In genomic region chr17:63702223-63702577, GRCh38 we compare ENCODE assay signal across 1 cellular context.
TF ChIP-seq lines count a peak whose summit lies in the region.

No MANE protein-coding gene starts in this region.

TF ChIP-seq in GM12878, 131 proteins besides CTCF, POLR2A, EP300 and RAD21 (continued from another document):
- TF ChIP-seq ZBTB40 (IDR thresholded peaks at IDR 0.05; ENCODE audit: borderline replicate concordance) = no peak; the same call in 1 of the 2 replicates
- TF ChIP-seq IRF3 (IDR thresholded peaks at IDR 0.05) = no peak
- TF ChIP-seq STAT1 (conservative IDR thresholded peaks at IDR 0.05) = no peak
- no peak for TF ChIP-seq CEBPB (IDR thresholded peaks at IDR 0.05; ENCODE audit: borderline replicate concordance in 1 of 2, low read depth in 2 of 2, low read length in 2 of 2)
- peak; percentile 44 for TF ChIP-seq NKRF (conservative IDR thresholded peaks at IDR 0.05)
- TF ChIP-seq USF1 (IDR thresholded peaks at IDR 0.05; ENCODE audit: borderline replicate concordance, extremely low read length, insufficient read depth, low read depth, low read length) = no peak
- no peak for TF ChIP-seq JUND (IDR thresholded peaks at IDR 0.05; ENCODE audit: low read depth, low read length)
- TF ChIP-seq BRCA1 (IDR thresholded peaks at IDR 0.05; ENCODE audit: low read depth, low read length) = no peak
- peak; percentile 35; the same call in 1 of the 2 replicates for TF ChIP-seq POLR2AphosphoS5 (IDR thresholded peaks at IDR 0.05; ENCODE audit: low read length)
- TF ChIP-seq NR2F1 (conservative IDR thresholded peaks at IDR 0.05) = 0 out of 2 replicates have a peak, but pooled peaks have one; percentile 8
- TF ChIP-seq ATF2 (IDR thresholded peaks at IDR 0.05; ENCODE audit: low read length) = no peak
- no peak for TF ChIP-seq ZSCAN29 (IDR thresholded peaks at IDR 0.05)
- TF ChIP-seq RUNX3 (IDR thresholded peaks at IDR 0.05; ENCODE audit: low read length) = 0 out of 2 replicates have a peak, but pooled peaks have one; percentile 7
- no peak for TF ChIP-seq EZH2 (IDR thresholded peaks at IDR 0.05; ENCODE audit: borderline replicate concordance, control insufficient read depth, low read depth, low read length)
- TF ChIP-seq RFX5 (IDR thresholded peaks at IDR 0.05; ENCODE audit: low read depth, low read length) = no peak
- no peak for TF ChIP-seq TCF7 (IDR thresholded peaks at IDR 0.05; ENCODE audit: borderline replicate concordance)
- TF ChIP-seq MAX (IDR thresholded peaks at IDR 0.05; ENCODE audit: low read depth, low read length) = no peak
- TF ChIP-seq BACH1 (IDR thresholded peaks at IDR 0.05; ENCODE audit: borderline replicate concordance) = no peak
- TF ChIP-seq IKZF2 (IDR thresholded peaks at IDR 0.05) = no peak
- no peak for TF ChIP-seq TARDBP (IDR thresholded peaks at IDR 0.05; ENCODE audit: borderline replicate concordance)
- TF ChIP-seq SREBF2 (IDR thresholded peaks at IDR 0.05; ENCODE audit: low read length) = no peak
- TF ChIP-seq MXI1 (IDR thresholded peaks at IDR 0.05; ENCODE audit: low read depth, low read length) = peak; percentile 55; the same call in 1 of the 2 replicates
- no peak for TF ChIP-seq POLR2AphosphoS2 (IDR thresholded peaks at IDR 0.05; ENCODE audit: low read depth, low read length)
- TF ChIP-seq CHD2 (IDR thresholded peaks at IDR 0.05; ENCODE audit: borderline replicate concordance, low read depth, low read length) = 0 out of 2 replicates have a peak, but pooled peaks have one; percentile 6
- no peak for TF ChIP-seq HDAC2 (IDR thresholded peaks at IDR 0.05)
- peak; percentile 31; the same call in 1 of the 2 replicates for TF ChIP-seq DPF2 (IDR thresholded peaks at IDR 0.05)
- TF ChIP-seq HCFC1 (IDR thresholded peaks at IDR 0.05; ENCODE audit: low read length) = 0 out of 2 replicates have a peak, but pooled peaks have one; percentile 12
- no peak for TF ChIP-seq ZNF217 (IDR thresholded peaks at IDR 0.05)
- no peak for TF ChIP-seq SREBF1 (IDR thresholded peaks at IDR 0.05; ENCODE audit: low read length)
- no peak for TF ChIP-seq RBBP5 (conservative IDR thresholded peaks at IDR 0.05)
- TF ChIP-seq ZNF687 (IDR thresholded peaks at IDR 0.05) = 0 out of 2 replicates have a peak, but pooled peaks have one; percentile 26
- TF ChIP-seq MYC (IDR thresholded peaks at IDR 0.05; ENCODE audit: insufficient read depth, insufficient read length, insufficient replicate concordance, low read length, severe bottlenecking) = no peak
- TF ChIP-seq CBX3 (IDR thresholded peaks at IDR 0.05; ENCODE audit: borderline replicate concordance, low read depth) = no peak
- no peak for TF ChIP-seq MLLT1 (IDR thresholded peaks at IDR 0.05)
- peak; percentile 16; the same call in 1 of the 2 replicates for TF ChIP-seq HDGF (IDR thresholded peaks at IDR 0.05)
- TF ChIP-seq BCL11A (IDR thresholded peaks at IDR 0.05; ENCODE audit: low read depth, low read length) = no peak
